ENCODE assay signal across 2 cellular contexts in genomic region chr18:26777316-26778053, GRCh38.
TF ChIP-seq lines count a peak whose summit lies in the region.

No MANE protein-coding gene starts in this region.

TF ChIP-seq in HEK293T, 16 proteins besides CTCF, POLR2A, EP300 and RAD21 (continued from another document):
- TF ChIP-seq, protein P1, sequence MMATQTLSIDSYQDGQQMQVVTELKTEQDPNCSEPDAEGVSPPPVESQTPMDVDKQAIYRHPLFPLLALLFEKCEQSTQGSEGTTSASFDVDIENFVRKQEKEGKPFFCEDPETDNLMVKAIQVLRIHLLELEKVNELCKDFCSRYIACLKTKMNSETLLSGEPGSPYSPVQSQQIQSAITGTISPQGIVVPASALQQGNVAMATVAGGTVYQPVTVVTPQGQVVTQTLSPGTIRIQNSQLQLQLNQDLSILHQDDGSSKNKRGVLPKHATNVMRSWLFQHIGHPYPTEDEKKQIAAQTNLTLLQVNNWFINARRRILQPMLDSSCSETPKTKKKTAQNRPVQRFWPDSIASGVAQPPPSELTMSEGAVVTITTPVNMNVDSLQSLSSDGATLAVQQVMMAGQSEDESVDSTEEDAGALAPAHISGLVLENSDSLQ (IDR thresholded peaks at IDR 0.05) = no peak
- no peak for TF ChIP-seq FOXK2 (IDR thresholded peaks at IDR 0.05)
- no peak for TF ChIP-seq TARDBP (IDR thresholded peaks at IDR 0.05)

TF ChIP-seq in WTC11, 78 proteins besides CTCF, POLR2A, EP300 and RAD21 (continued from another document):
- TF ChIP-seq, protein P2, sequence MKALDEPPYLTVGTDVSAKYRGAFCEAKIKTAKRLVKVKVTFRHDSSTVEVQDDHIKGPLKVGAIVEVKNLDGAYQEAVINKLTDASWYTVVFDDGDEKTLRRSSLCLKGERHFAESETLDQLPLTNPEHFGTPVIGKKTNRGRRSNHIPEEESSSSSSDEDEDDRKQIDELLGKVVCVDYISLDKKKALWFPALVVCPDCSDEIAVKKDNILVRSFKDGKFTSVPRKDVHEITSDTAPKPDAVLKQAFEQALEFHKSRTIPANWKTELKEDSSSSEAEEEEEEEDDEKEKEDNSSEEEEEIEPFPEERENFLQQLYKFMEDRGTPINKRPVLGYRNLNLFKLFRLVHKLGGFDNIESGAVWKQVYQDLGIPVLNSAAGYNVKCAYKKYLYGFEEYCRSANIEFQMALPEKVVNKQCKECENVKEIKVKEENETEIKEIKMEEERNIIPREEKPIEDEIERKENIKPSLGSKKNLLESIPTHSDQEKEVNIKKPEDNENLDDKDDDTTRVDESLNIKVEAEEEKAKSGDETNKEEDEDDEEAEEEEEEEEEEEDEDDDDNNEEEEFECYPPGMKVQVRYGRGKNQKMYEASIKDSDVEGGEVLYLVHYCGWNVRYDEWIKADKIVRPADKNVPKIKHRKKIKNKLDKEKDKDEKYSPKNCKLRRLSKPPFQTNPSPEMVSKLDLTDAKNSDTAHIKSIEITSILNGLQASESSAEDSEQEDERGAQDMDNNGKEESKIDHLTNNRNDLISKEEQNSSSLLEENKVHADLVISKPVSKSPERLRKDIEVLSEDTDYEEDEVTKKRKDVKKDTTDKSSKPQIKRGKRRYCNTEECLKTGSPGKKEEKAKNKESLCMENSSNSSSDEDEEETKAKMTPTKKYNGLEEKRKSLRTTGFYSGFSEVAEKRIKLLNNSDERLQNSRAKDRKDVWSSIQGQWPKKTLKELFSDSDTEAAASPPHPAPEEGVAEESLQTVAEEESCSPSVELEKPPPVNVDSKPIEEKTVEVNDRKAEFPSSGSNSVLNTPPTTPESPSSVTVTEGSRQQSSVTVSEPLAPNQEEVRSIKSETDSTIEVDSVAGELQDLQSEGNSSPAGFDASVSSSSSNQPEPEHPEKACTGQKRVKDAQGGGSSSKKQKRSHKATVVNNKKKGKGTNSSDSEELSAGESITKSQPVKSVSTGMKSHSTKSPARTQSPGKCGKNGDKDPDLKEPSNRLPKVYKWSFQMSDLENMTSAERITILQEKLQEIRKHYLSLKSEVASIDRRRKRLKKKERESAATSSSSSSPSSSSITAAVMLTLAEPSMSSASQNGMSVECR (CRISPR knock-in tag; IDR thresholded peaks at IDR 0.05; ENCODE audit: borderline replicate concordance) = no peak
- TF ChIP-seq ATF6 (CRISPR knock-in tag; IDR thresholded peaks at IDR 0.05) (no peak), RELA (CRISPR knock-in tag; IDR thresholded peaks at IDR 0.05; ENCODE audit: borderline replicate concordance) (no peak), TEAD1 (CRISPR knock-in tag; IDR thresholded peaks at IDR 0.05) (no peak)
- TF ChIP-seq, protein P3, sequence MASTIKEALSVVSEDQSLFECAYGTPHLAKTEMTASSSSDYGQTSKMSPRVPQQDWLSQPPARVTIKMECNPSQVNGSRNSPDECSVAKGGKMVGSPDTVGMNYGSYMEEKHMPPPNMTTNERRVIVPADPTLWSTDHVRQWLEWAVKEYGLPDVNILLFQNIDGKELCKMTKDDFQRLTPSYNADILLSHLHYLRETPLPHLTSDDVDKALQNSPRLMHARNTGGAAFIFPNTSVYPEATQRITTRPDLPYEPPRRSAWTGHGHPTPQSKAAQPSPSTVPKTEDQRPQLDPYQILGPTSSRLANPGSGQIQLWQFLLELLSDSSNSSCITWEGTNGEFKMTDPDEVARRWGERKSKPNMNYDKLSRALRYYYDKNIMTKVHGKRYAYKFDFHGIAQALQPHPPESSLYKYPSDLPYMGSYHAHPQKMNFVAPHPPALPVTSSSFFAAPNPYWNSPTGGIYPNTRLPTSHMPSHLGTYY (CRISPR knock-in tag; IDR thresholded peaks at IDR 0.05) = no peak
